Comparison of ENCODE assay signal across 9 cellular contexts in the genomic region with DNA sequence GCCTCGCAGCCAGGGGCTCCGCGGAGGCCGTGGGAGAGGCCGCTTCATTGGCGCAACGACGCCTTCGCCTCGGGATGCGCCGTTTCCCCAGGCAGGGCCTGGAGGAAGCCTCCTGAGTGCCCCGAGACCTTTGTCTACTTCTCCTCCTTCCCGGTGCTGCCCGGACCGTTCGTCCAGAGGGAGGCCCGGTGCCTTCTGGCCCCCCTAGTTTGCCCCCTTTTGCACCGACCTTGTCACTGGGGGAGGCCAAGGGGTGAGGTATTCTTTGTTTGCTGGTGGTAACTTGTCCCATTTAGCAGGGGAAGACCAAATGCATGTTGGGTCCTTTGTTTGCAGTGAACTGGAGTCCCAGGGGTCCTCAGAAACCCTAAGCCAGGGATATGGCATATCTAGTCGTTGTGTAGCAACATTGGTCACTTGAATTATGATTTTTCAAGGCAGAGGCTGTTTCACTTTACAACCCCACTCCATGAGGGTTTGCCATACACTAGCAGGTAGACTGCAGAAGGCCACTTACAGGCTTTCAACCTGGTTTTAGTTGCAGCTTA. TPM values are rescaled to one million over a fixed set of nuclear protein-coding genes. Genes with fewer than 3 reads are reported as not detected.
DNase-seq lines count a peak whose midpoint lies in the region; ATAC-seq, FAIRE-seq and TF ChIP-seq lines count a peak whose summit lies in the region.
"Had no signal": no experiment of that assay in that cellular context is flagged by ENCODE, and none has a peak within 500 bp of the region (broad histone marks: within the 10 kb centered on the region; RNA-seq: fewer than 3 reads in every experiment).

No MANE protein-coding gene starts in this region.

- peaks cover 7% of the 10 kb centered on the region for H3K27me3 Mint-ChIP-seq in endothelial cell (ENCODE audit: unreplicated experiment)

- H3K27ac ChIP-seq in OCI-LY3 (ENCODE audit: low read length), result peak overlapping the region; percentile 73
- peak overlapping the region; percentile 78 to 95 (median 89) for H3K27ac ChIP-seq in pancreas

- H3K4me1 ChIP-seq in OCI-LY3 (ENCODE audit: low read length) (peaks cover 20% of the 10 kb centered on the region), pancreas (peaks cover 0 to 3% (median 0%) of the 10 kb centered on the region in 3 donors)

- peaks cover 23% of the 10 kb centered on the region for H3K79me2 ChIP-seq in OCI-LY3 (ENCODE audit: low read length)

- DNase-seq in H4 (ENCODE audit: low spot score), result peak; percentile 7
- DNase-seq in endothelial cell (ENCODE audit: low spot score), result no peak
- DNase-seq in pancreas, result no peak
- DNase-seq in cerebellar nuclear complex (lab: John Stamatoyannopoulos, UW), result no peak
- DNase-seq in dermis blood vessel endothelial cell, result no peak
- no peak for DNase-seq in HuH-7 (ENCODE audit: low spot score)

- H3K9me3 ChIP-seq in OCI-LY3 (ENCODE audit: insufficient read depth, low read length) (no peaks in the 10 kb centered on the region), pancreas (no peaks in the 10 kb centered on the region)

- H3K9ac ChIP-seq in OCI-LY3 (ENCODE audit: low read length), result peak overlapping the region; percentile 93

- intact Hi-C loops in pancreas (cut with DNase I), result no loop called here

- H3K9me3 Mint-ChIP-seq in endothelial cell (ENCODE audit: unreplicated experiment), result no peaks in the 10 kb centered on the region

- peak overlapping the region; percentile 99 for H3K27ac Mint-ChIP-seq in endothelial cell (ENCODE audit: unreplicated experiment)

- peak overlapping the region; percentile 97 for H3K4me3 ChIP-seq in OCI-LY3 (ENCODE audit: low read length)
- H3K4me3 ChIP-seq in pancreas, result peak overlapping the region; percentile 64 to 90 (median 76)

- peaks cover 4% of the 10 kb centered on the region for H3K36me3 ChIP-seq in OCI-LY3 (replicated peaks; ENCODE audit: low read depth, low read length)
- no peaks in the 10 kb centered on the region for H3K36me3 ChIP-seq in pancreas

- peak overlapping the region; percentile 85 for H3K4me2 ChIP-seq in OCI-LY3 (ENCODE audit: low read length)

- no peak for FAIRE-seq in pancreas (lab: Jason Lieb, UNC)
- FAIRE-seq: TTC549 had no signal

- peak overlapping the region; percentile 99 for H3K4me3 Mint-ChIP-seq in endothelial cell (ENCODE audit: unreplicated experiment)

- peaks cover 3% of the 10 kb centered on the region for H3K36me3 Mint-ChIP-seq in endothelial cell (ENCODE audit: low read depth, unreplicated experiment)

- peak overlapping the region; percentile 84 for H2AFZ ChIP-seq in OCI-LY3 (ENCODE audit: low read depth, low read length)

- ATAC-seq in pancreas, result no peak
- no peak for ATAC-seq in HG03097 (IDR thresholded peaks at IDR 0.05; ENCODE audit: low FRiP score, unreplicated experiment)

- H3K4me1 Mint-ChIP-seq in endothelial cell (ENCODE audit: unreplicated experiment), result peaks cover 20% of the 10 kb centered on the region

- WGBS in pancreas, 2 donors, result 0 to 1% methylated on average over 17 to 20 of the region's 20 CpGs

- no peaks in the 10 kb centered on the region for H3K27me3 ChIP-seq in OCI-LY3 (ENCODE audit: low read depth, low read length)
- H3K27me3 ChIP-seq in pancreas, result no peaks in the 10 kb centered on the region

- H4K20me1 ChIP-seq in OCI-LY3 (ENCODE audit: insufficient read depth, low read length), result no peaks in the 10 kb centered on the region

- TF ChIP-seq CTCF in OCI-LY3 (IDR thresholded peaks at IDR 0.05; ENCODE audit: low read depth, low read length) (no peak), endothelial cell (IDR thresholded peaks at IDR 0.05; ENCODE audit: unreplicated experiment) (no peak), pancreas (IDR thresholded peaks at IDR 0.05) (no peak)

RNA-seq across cellular contexts. Expression of gene DHX30, which starts 0.6 kb away (rescaled TPM):
- 29.8 and 36.0 TPM in 2 replicates for total RNA-seq in H4 (2014; rRNA removed; shearing (Covaris generic))
- total RNA-seq in endothelial cell (ENCODE audit: unreplicated experiment) (68.7 TPM), pancreas (10 to 100 TPM; 19.7 to 33.0 (median 23.1) TPM), dermis blood vessel endothelial cell (79.3 and 104 TPM in 2 replicates)
- polyA plus RNA-seq in pancreas, result 10 to 100 TPM; 39.6 to 53.8 TPM

RNA-seq across cellular contexts. Expression of gene SMARCC1, which starts 21.9 kb away (rescaled TPM):
- 17.6 and 32.7 TPM in 2 replicates for total RNA-seq in H4 (2014; rRNA removed; shearing (Covaris generic))
- total RNA-seq in endothelial cell (ENCODE audit: unreplicated experiment) (138 TPM), pancreas (10 to 100 TPM; 41.8 to 58.7 (median 45.8) TPM), dermis blood vessel endothelial cell (35.6 and 41.3 TPM in 2 replicates)
- polyA plus RNA-seq in pancreas, result 1 to 10 TPM; 9.0 to 9.6 TPM
